In the genomic region with DNA sequence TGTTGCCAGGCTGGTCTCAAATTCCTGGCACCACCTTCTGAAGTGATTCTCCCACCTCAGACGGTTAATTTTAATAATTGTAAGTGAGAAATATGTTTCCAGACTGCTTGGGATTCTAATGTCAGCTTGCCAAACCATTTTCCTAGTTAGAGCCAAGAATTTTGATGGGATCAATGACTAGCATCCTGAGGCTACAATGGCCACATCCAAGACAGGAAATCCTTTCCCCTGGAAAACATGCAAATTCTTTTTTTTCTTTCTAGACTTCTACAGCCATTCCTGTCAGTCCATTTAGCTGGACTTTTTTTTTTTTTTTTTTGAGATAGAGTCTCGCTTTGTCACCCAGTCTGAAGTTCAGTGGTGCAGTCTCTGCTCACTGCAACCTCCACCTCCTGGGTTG, we compare ENCODE assay signal across 22 cellular contexts. TPM values are rescaled to one million over a fixed set of nuclear protein-coding genes. Genes with fewer than 3 reads are reported as not detected.
"Had no signal": no experiment of that assay in that cellular context is flagged by ENCODE, and none has a peak within 500 bp of the region (broad histone marks: within the 10 kb centered on the region; RNA-seq: fewer than 3 reads in every experiment).

No MANE protein-coding gene starts in this region.

- H3K4me1 ChIP-seq: right atrium auricular region had no signal

- H3K4me3 Mint-ChIP-seq: activated CD4-positive, alpha-beta T cell treated with anti-CD3 and anti-CD28 coated beads, Interleukin-2, amount 10 ng/mL, durations not matched to agents 24 days and 14 days; activated CD8-positive, alpha-beta T cell treated with anti-CD3 and anti-CD28 coated beads, Interleukin-2, amount 10 ng/mL, durations not matched to agents 7 days and 5 days; activated naive CD8-positive, alpha-beta T cell treated with anti-CD3 and anti-CD28 coated beads, Interleukin-2, amount 10 ng/mL, durations not matched to agents 7 days and 5 days; activated T-cell treated with anti-CD3 and anti-CD28 coated beads, Interleukin-2, amount 50 U/mL, for 24 hours; type B pancreatic cell had no signal

- H3K27ac Mint-ChIP-seq: activated CD4-positive, alpha-beta T cell treated with anti-CD3 and anti-CD28 coated beads, Interleukin-2, amount 10 ng/mL, durations not matched to agents 24 days and 14 days; activated CD8-positive, alpha-beta T cell treated with anti-CD3 and anti-CD28 coated beads, Interleukin-2, amount 10 ng/mL, durations not matched to agents 7 days and 5 days; activated naive CD8-positive, alpha-beta T cell treated with anti-CD3 and anti-CD28 coated beads, Interleukin-2, amount 10 ng/mL, durations not matched to agents 7 days and 5 days; activated T-cell treated with anti-CD3 and anti-CD28 coated beads, Interleukin-2, amount 50 U/mL, for 24 hours; activated T-helper 2 cell treated with anti-CD3 and anti-CD28 coated beads, Interferon-gamma antibody, Interleukin-2, Interleukin-4, amounts not matched to agents 10 μg/mL and 5 μg/mL and 100 μg/mL, durations not matched to agents 14 hours and 24 hours and 36 hours; type B pancreatic cell had no signal

- H3K27me3 ChIP-seq: right atrium auricular region had no signal

- H3K36me3 ChIP-seq: heart left ventricle, right atrium auricular region, stomach had no signal

- ATAC-seq: activated CD8-positive, alpha-beta T cell treated with anti-CD3 and anti-CD28 coated beads, Interleukin-2, amount 10 ng/mL, durations not matched to agents 7 days and 5 days; heart left ventricle; left lobe of liver had no signal

- DNase-seq: activated CD4-positive, alpha-beta T cell treated with anti-CD3 and anti-CD28 coated beads, Interleukin-2, amount 10 ng/mL, durations not matched to agents 24 days and 14 days; activated CD4-positive, CD25-positive, alpha-beta regulatory T cell; activated CD8-positive, alpha-beta T cell treated with anti-CD3 and anti-CD28 coated beads, Interleukin-2, amount 10 ng/mL, durations not matched to agents 7 days and 5 days; activated naive CD4-positive, alpha-beta T cell treated with Interleukin-2 at 50 U/mL for 16 hours; activated naive CD8-positive, alpha-beta T cell treated with anti-CD3 and anti-CD28 coated beads, Interleukin-2, amount 10 ng/mL, durations not matched to agents 7 days and 5 days; activated T-cell treated with anti-CD3 and anti-CD28 coated beads, Interleukin-2, amount 50 U/mL, for 24 hours; amygdala; cortex of kidney; effector CD8-positive, alpha-beta T cell; foreskin melanocyte; heart left ventricle; kidney; mammary epithelial cell; midbrain; stomach; T-helper 1 cell; T-helper 9 cell had no signal

- H3K4me3 ChIP-seq: heart left ventricle, right atrium auricular region, stomach had no signal

- H3K27ac ChIP-seq: heart left ventricle, right atrium auricular region, stomach had no signal

- H3K27me3 Mint-ChIP-seq: progenitor cell of endocrine pancreas, type B pancreatic cell had no signal

- H3K9me3 Mint-ChIP-seq: activated CD4-positive, alpha-beta T cell treated with anti-CD3 and anti-CD28 coated beads, Interleukin-2, amount 10 ng/mL, durations not matched to agents 24 days and 14 days; activated naive CD8-positive, alpha-beta T cell treated with anti-CD3 and anti-CD28 coated beads, Interleukin-2, amount 10 ng/mL, durations not matched to agents 7 days and 5 days; activated T-cell treated with anti-CD3 and anti-CD28 coated beads, Interleukin-2, amount 50 U/mL, for 24 hours; activated T-helper 2 cell treated with anti-CD3 and anti-CD28 coated beads, Interferon-gamma antibody, Interleukin-2, Interleukin-4, amounts not matched to agents 10 μg/mL and 5 μg/mL and 100 μg/mL, durations not matched to agents 14 hours and 24 hours and 36 hours; type B pancreatic cell had no signal

- H3K9me3 ChIP-seq: heart left ventricle, right atrium auricular region, stomach had no signal

RNA-seq across cellular contexts. Expression of a gene that starts 32.7 kb away (rescaled TPM):
- total RNA-seq: activated CD4-positive, alpha-beta T cell treated with anti-CD3 and anti-CD28 coated beads, Interleukin-2, amount 10 ng/mL, durations not matched to agents 24 days and 14 days; activated CD8-positive, alpha-beta T cell treated with anti-CD3 and anti-CD28 coated beads, Interleukin-2, amount 10 ng/mL, durations not matched to agents 7 days and 5 days; activated naive CD8-positive, alpha-beta T cell treated with anti-CD3 and anti-CD28 coated beads, Interleukin-2, amount 10 ng/mL, durations not matched to agents 7 days and 5 days; heart left ventricle; right atrium auricular region had no signal
